Comparison of ENCODE assay signal across 31 cellular contexts in the genomic region with DNA sequence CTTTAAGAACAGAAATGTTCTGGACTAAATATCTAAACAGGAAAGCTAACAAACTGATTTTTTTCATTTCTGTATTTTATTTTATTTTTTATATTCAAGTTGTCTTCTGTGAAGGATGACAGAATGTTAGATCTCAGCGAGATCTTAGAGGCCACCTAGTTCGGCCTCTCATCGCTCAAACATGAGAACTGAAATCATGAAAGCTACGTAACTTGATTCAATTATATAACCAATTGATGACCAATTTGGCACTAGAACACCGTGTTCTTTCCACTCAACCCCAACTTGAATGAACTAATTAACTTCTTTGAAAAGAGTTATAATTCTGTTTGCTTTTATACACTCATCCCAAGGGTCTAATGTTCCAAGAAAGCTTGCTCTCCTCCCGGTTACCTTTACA. TPM values are rescaled to one million over a fixed set of nuclear protein-coding genes. Genes with fewer than 3 reads are reported as not detected.
"Had no signal": no experiment of that assay in that cellular context is flagged by ENCODE, and none has a peak within 500 bp of the region (broad histone marks: within the 10 kb centered on the region; RNA-seq: fewer than 3 reads in every experiment).

No MANE protein-coding gene starts in this region.

- ATAC-seq: activated CD4-positive, CD25-positive, alpha-beta regulatory T cell treated with anti-CD3 and anti-CD28 coated beads, Interleukin-2, amount 50 U/mL, for 24 hours; activated CD8-positive, alpha-beta T cell treated with anti-CD3 and anti-CD28 coated beads for 36 hours; activated naive CD4-positive, alpha-beta T cell treated with anti-CD3 and anti-CD28 coated beads, Interleukin-2, amount 50 U/mL, for 72 hours; activated T-cell treated with anti-CD3 and anti-CD28 coated beads, Interleukin-2, amount 50 U/mL, for 4 hours; activated T-helper 17 cell treated with anti-CD3 and anti-CD28 coated beads, Interleukin-2, amount 50 U/mL, for 72 hours; esophagus mucosa; foreskin keratinocyte; gastrocnemius medialis; T-cell; T-helper 17 cell had no signal

- H3K27ac ChIP-seq: brain microvascular endothelial cell, dorsolateral prefrontal cortex, foreskin keratinocyte, WERI-Rb-1 had no signal

- H3K9me3 Mint-ChIP-seq: activated naive CD4-positive, alpha-beta T cell treated with anti-CD3 and anti-CD28 coated beads, Interleukin-2, amount 10 ng/mL, durations not matched to agents 7 days and 5 days; activated naive CD4-positive, alpha-beta T cell treated with anti-CD3 and anti-CD28 coated beads, Interleukin-2, amount 50 U/mL, for 72 hours; activated T-cell treated with anti-CD3 and anti-CD28 coated beads, Interleukin-2, amount 50 U/mL, for 4 hours; activated T-helper 17 cell treated with anti-CD3 and anti-CD28 coated beads, Interleukin-2, amount 50 U/mL, for 72 hours; central memory CD8-positive, alpha-beta T cell; T-cell; T-helper 2 cell treated with Interferon-gamma antibody and Interleukin-4, amounts not matched to agents 5 μg/mL and 100 μg/mL, for 36 hours had no signal

- H3K4me3 Mint-ChIP-seq: activated B cell treated with CpG ODN at 0.5 μM for 24 hours; activated CD8-positive, alpha-beta T cell treated with anti-CD3 and anti-CD28 coated beads for 36 hours; activated naive CD4-positive, alpha-beta T cell treated with anti-CD3 and anti-CD28 coated beads, Interleukin-2, amount 10 ng/mL, durations not matched to agents 7 days and 5 days; activated naive CD8-positive, alpha-beta T cell treated with anti-CD3 and anti-CD28 coated beads, Interleukin-2, amount 10 ng/mL, durations not matched to agents 7 days and 5 days; activated T-cell treated with anti-CD3 and anti-CD28 coated beads, Interleukin-2, amount 50 U/mL, for 4 hours; activated T-helper 17 cell treated with anti-CD3 and anti-CD28 coated beads, Interleukin-2, amount 50 U/mL, for 72 hours; central memory CD8-positive, alpha-beta T cell; dendritic cell treated with granulocyte-macrophage colony-stimulating factor and Interleukin-4, amounts not matched to agents 40 ng/mL and 50 ng/mL, for 4 days; endodermal cell; T-cell; T-helper 17 cell; T-helper 2 cell treated with Interferon-gamma antibody and Interleukin-4, amounts not matched to agents 5 μg/mL and 100 μg/mL, for 36 hours had no signal

- H3K4me1 Mint-ChIP-seq: activated B cell treated with CpG ODN at 0.5 μM for 24 hours; activated naive CD4-positive, alpha-beta T cell treated with anti-CD3 and anti-CD28 coated beads, Interleukin-2, amount 10 ng/mL, durations not matched to agents 7 days and 5 days; activated naive CD8-positive, alpha-beta T cell treated with anti-CD3 and anti-CD28 coated beads, Interleukin-2, amount 10 ng/mL, durations not matched to agents 7 days and 5 days; activated T-helper 17 cell treated with anti-CD3 and anti-CD28 coated beads, Interleukin-2, amount 50 U/mL, for 72 hours; central memory CD8-positive, alpha-beta T cell; endodermal cell; T-cell; T-helper 17 cell had no signal

- H3K4me1 ChIP-seq: foreskin keratinocyte, gastrocnemius medialis had no signal

- H3K27me3 ChIP-seq: brain microvascular endothelial cell, dorsolateral prefrontal cortex, foreskin keratinocyte, gastrocnemius medialis had no signal

- H3K36me3 Mint-ChIP-seq: activated naive CD4-positive, alpha-beta T cell treated with anti-CD3 and anti-CD28 coated beads, Interleukin-2, amount 10 ng/mL, durations not matched to agents 7 days and 5 days; activated naive CD4-positive, alpha-beta T cell treated with anti-CD3 and anti-CD28 coated beads, Interleukin-2, amount 50 U/mL, for 72 hours; activated naive CD8-positive, alpha-beta T cell treated with anti-CD3 and anti-CD28 coated beads, Interleukin-2, amount 10 ng/mL, durations not matched to agents 7 days and 5 days; T-cell had no signal

- H3K27me3 Mint-ChIP-seq: activated B cell treated with CpG ODN at 0.5 μM for 24 hours; activated CD8-positive, alpha-beta T cell treated with anti-CD3 and anti-CD28 coated beads for 36 hours; activated naive CD4-positive, alpha-beta T cell treated with anti-CD3 and anti-CD28 coated beads, Interleukin-2, amount 10 ng/mL, durations not matched to agents 7 days and 5 days; central memory CD8-positive, alpha-beta T cell; dendritic cell treated with granulocyte-macrophage colony-stimulating factor and Interleukin-4, amounts not matched to agents 40 ng/mL and 50 ng/mL, for 4 days; T-cell; T-helper 17 cell had no signal

- H3K27ac Mint-ChIP-seq: activated B cell treated with CpG ODN at 0.5 μM for 24 hours; activated CD8-positive, alpha-beta T cell treated with anti-CD3 and anti-CD28 coated beads for 36 hours; activated naive CD4-positive, alpha-beta T cell treated with anti-CD3 and anti-CD28 coated beads, Interleukin-2, amount 10 ng/mL, durations not matched to agents 7 days and 5 days; activated naive CD4-positive, alpha-beta T cell treated with anti-CD3 and anti-CD28 coated beads, Interleukin-2, amount 50 U/mL, for 72 hours; activated naive CD8-positive, alpha-beta T cell treated with anti-CD3 and anti-CD28 coated beads, Interleukin-2, amount 10 ng/mL, durations not matched to agents 7 days and 5 days; activated T-helper 17 cell treated with anti-CD3 and anti-CD28 coated beads, Interleukin-2, amount 50 U/mL, for 72 hours; dendritic cell treated with granulocyte-macrophage colony-stimulating factor and Interleukin-4, amounts not matched to agents 40 ng/mL and 50 ng/mL, for 4 days; endodermal cell; T-cell; T-helper 17 cell; T-helper 2 cell treated with Interferon-gamma antibody and Interleukin-4, amounts not matched to agents 5 μg/mL and 100 μg/mL, for 36 hours had no signal

- H3K9me3 ChIP-seq: gastrocnemius medialis had no signal

- H3K36me3 ChIP-seq: brain microvascular endothelial cell, gastrocnemius medialis, WERI-Rb-1 had no signal

- DNase-seq: activated B cell treated with CpG ODN at 0.5 μM for 24 hours; activated CD4-positive, alpha-beta T cell treated with anti-CD3 and anti-CD28 coated beads for 48 hours; activated CD4-positive, alpha-beta T cell treated with anti-CD3 and anti-CD28 coated beads, Interleukin-2, amount 50 U/mL, for 1 hour; activated CD4-positive, alpha-beta T cell treated with anti-CD3 and anti-CD28 coated beads, Interleukin-2, amount 50 U/mL, for 48 hours; activated CD8-positive, alpha-beta memory T cell treated with anti-CD3 and anti-CD28 coated beads for 24 hours; activated CD8-positive, alpha-beta T cell treated with anti-CD3 and anti-CD28 coated beads for 36 hours; activated effector memory CD4-positive, alpha-beta T cell treated with Interleukin-2 at 50 U/mL for 16 hours; activated naive CD4-positive, alpha-beta T cell treated with anti-CD3 and anti-CD28 coated beads, Interleukin-2, amount 10 ng/mL, durations not matched to agents 7 days and 5 days; activated naive CD8-positive, alpha-beta T cell treated with anti-CD3 and anti-CD28 coated beads, Interleukin-2, amount 10 ng/mL, durations not matched to agents 7 days and 5 days; activated T-cell treated with anti-CD3 and anti-CD28 coated beads, Interleukin-2, amount 50 U/mL, for 4 hours; amniotic stem cell; anterior cingulate cortex; brain microvascular endothelial cell; dorsolateral prefrontal cortex; effector memory CD4-positive, alpha-beta T cell; endodermal cell; foreskin keratinocyte; gastrocnemius medialis; SW 1271; T-cell; T-helper 17 cell; T1000; WERI-Rb-1 had no signal

- H3K4me3 ChIP-seq: coronary artery, dorsolateral prefrontal cortex, gastrocnemius medialis had no signal

RNA-seq across cellular contexts. Expression of gene RNF217, which starts 24.6 kb away (rescaled TPM):
- total RNA-seq: activated B cell treated with CpG ODN at 0.5 μM for 24 hours had no signal
